Comparison of ENCODE assay signal across 34 cellular contexts in the genomic region with DNA sequence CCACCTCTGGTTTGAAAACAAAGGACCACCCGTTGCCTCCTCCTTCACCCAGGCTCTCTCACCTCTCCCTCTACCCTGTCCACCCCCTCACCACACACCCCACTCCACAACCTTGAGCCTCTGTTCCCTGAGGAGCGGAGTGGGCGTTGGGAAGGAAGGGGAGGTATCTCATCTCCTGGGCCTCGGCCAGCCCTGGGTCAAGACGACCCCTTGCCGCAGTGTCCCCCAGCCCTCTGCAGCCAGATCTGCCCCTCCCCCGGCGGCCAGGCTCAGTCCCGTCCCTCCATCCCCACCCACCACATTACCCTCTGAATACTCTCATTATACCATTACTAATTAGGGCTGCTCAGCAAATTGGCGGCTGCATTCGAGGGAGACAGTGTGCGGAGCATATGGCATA.
"Had no signal": no experiment of that assay in that cellular context is flagged by ENCODE, and none has a peak within 500 bp of the region (broad histone marks: within the 10 kb centered on the region; RNA-seq: fewer than 3 reads in every experiment).

No MANE protein-coding gene starts in this region.

- H3K4me1 ChIP-seq: Peyer's patch had no signal

- H3K36me3 Mint-ChIP-seq: activated CD8-positive, alpha-beta memory T cell treated with anti-CD3 and anti-CD28 coated beads, Interleukin-2, amount 10 ng/mL, durations not matched to agents 7 days and 5 days; activated naive CD8-positive, alpha-beta T cell treated with anti-CD3 and anti-CD28 coated beads for 36 hours; T-cell had no signal

- H3K9ac ChIP-seq: KMS-11 had no signal

- H3K9me3 ChIP-seq: Peyer's patch had no signal

- H3K27ac Mint-ChIP-seq: activated B cell treated with CpG ODN at 0.5 μM for 24 hours; activated CD4-positive, alpha-beta memory T cell treated with anti-CD3 and anti-CD28 coated beads, Interleukin-2, amount 10 ng/mL, durations not matched to agents 7 days and 5 days; activated CD8-positive, alpha-beta memory T cell treated with anti-CD3 and anti-CD28 coated beads, Interleukin-2, amount 10 ng/mL, durations not matched to agents 7 days and 5 days; activated naive CD8-positive, alpha-beta T cell treated with anti-CD3 and anti-CD28 coated beads for 36 hours; activated T-cell treated with anti-CD3 and anti-CD28 coated beads, Interleukin-2, amount 50 U/mL, for 72 hours; activated T-helper 17 cell treated with anti-CD3 and anti-CD28 coated beads, Interleukin-2, amount 50 U/mL, for 72 hours had no signal

- H3K27ac ChIP-seq: cardiac muscle cell, KMS-11, Peyer's patch, VCaP had no signal

- H3K4me1 Mint-ChIP-seq: activated CD4-positive, alpha-beta memory T cell treated with anti-CD3 and anti-CD28 coated beads, Interleukin-2, amount 10 ng/mL, durations not matched to agents 7 days and 5 days; activated CD8-positive, alpha-beta memory T cell treated with anti-CD3 and anti-CD28 coated beads, Interleukin-2, amount 10 ng/mL, durations not matched to agents 7 days and 5 days; activated naive CD8-positive, alpha-beta T cell treated with anti-CD3 and anti-CD28 coated beads for 36 hours; activated T-helper 17 cell treated with anti-CD3 and anti-CD28 coated beads, Interleukin-2, amount 50 U/mL, for 72 hours; central memory CD8-positive, alpha-beta T cell; T-cell had no signal

- ATAC-seq: activated CD8-positive, alpha-beta memory T cell treated with anti-CD3 and anti-CD28 coated beads, Interleukin-2, amount 10 ng/mL, durations not matched to agents 7 days and 5 days; activated T-cell treated with anti-CD3 and anti-CD28 coated beads, Interleukin-2, amount 50 U/mL, for 72 hours; activated T-helper 17 cell treated with anti-CD3 and anti-CD28 coated beads, Interleukin-2, amount 50 U/mL, for 72 hours; PC-3; SK-N-SH treated with all-trans-retinoic acid at 6 μM for 48 hours; T-cell had no signal

- H3K4me3 Mint-ChIP-seq: activated B cell treated with CpG ODN at 0.5 μM for 24 hours; activated CD4-positive, alpha-beta memory T cell treated with anti-CD3 and anti-CD28 coated beads, Interleukin-2, amount 10 ng/mL, durations not matched to agents 7 days and 5 days; activated CD8-positive, alpha-beta memory T cell treated with anti-CD3 and anti-CD28 coated beads, Interleukin-2, amount 10 ng/mL, durations not matched to agents 7 days and 5 days; activated naive CD8-positive, alpha-beta T cell treated with anti-CD3 and anti-CD28 coated beads for 36 hours; activated T-cell treated with anti-CD3 and anti-CD28 coated beads, Interleukin-2, amount 50 U/mL, for 72 hours; activated T-helper 17 cell treated with anti-CD3 and anti-CD28 coated beads, Interleukin-2, amount 50 U/mL, for 72 hours; central memory CD8-positive, alpha-beta T cell; T-cell had no signal

- H3K4me2 ChIP-seq: KMS-11 had no signal

- H3K9me3 Mint-ChIP-seq: activated B cell treated with CpG ODN at 0.5 μM for 24 hours; activated CD4-positive, alpha-beta memory T cell treated with anti-CD3 and anti-CD28 coated beads, Interleukin-2, amount 10 ng/mL, durations not matched to agents 7 days and 5 days; activated naive CD8-positive, alpha-beta T cell treated with anti-CD3 and anti-CD28 coated beads for 36 hours; activated T-cell treated with anti-CD3 and anti-CD28 coated beads, Interleukin-2, amount 50 U/mL, for 72 hours; activated T-helper 17 cell treated with anti-CD3 and anti-CD28 coated beads, Interleukin-2, amount 50 U/mL, for 72 hours; central memory CD8-positive, alpha-beta T cell; T-cell had no signal

- H3K4me3 ChIP-seq: cardiac muscle cell, Peyer's patch had no signal

- DNase-seq: activated B cell treated with CpG ODN at 0.5 μM for 24 hours; activated CD4-positive, alpha-beta memory T cell treated with anti-CD3 and anti-CD28 coated beads, Interleukin-2, amount 10 ng/mL, durations not matched to agents 7 days and 5 days; activated CD4-positive, alpha-beta T cell treated with anti-CD3 and anti-CD28 coated beads for 48 hours; activated CD4-positive, CD25-positive, alpha-beta regulatory T cell treated with anti-CD3 and anti-CD28 coated beads, Interleukin-2, amount 50 U/mL, for 72 hours; activated CD8-positive, alpha-beta memory T cell treated with anti-CD3 and anti-CD28 coated beads for 24 hours; activated CD8-positive, alpha-beta memory T cell treated with anti-CD3 and anti-CD28 coated beads, Interleukin-2, amount 10 ng/mL, durations not matched to agents 7 days and 5 days; activated effector memory CD4-positive, alpha-beta T cell treated with anti-CD3 and anti-CD28 coated beads, Interleukin-2, amount 50 U/mL, for 16 hours; activated naive CD4-positive, alpha-beta T cell; activated naive CD4-positive, alpha-beta T cell treated with anti-CD3 and anti-CD28 coated beads, Interleukin-2, amount 50 U/mL, for 16 hours; activated naive CD8-positive, alpha-beta T cell treated with anti-CD3 and anti-CD28 coated beads for 36 hours; activated T-cell treated with anti-CD3 and anti-CD28 coated beads, Interleukin-2, amount 50 U/mL, for 1 hour; activated T-cell treated with anti-CD3 and anti-CD28 coated beads, Interleukin-2, amount 50 U/mL, for 72 hours; amniotic stem cell; aorta; NCI-H1092 treated with DMSO at 0.1 percent for 48 hours; NCI-H1930; NCI-H2081 treated with DMSO at 0.1 percent for 48 hours; NCI-H226; NCI-H446 treated with DMSO at 0.1 percent for 48 hours; NCI-H748 treated with DMSO at 0.1 percent for 48 hours; NK-92 treated with Interleukin-12 subunit alpha and Interleukin-12 subunit beta, amount 100 ng/mL, for 24 hours; PC-3; RPMI8226; SHP77 treated with DMSO at 0.1 percent for 48 hours; T-cell; T-helper 2 cell; T-helper 9 cell had no signal

- H3K36me3 ChIP-seq: cardiac muscle cell, Peyer's patch had no signal

- H3K27me3 ChIP-seq: Peyer's patch had no signal
